In genomic region chr13:95552539-95553270, GRCh38 we compare ENCODE assay signal across 8 cellular contexts. TPM values are rescaled to one million over a fixed set of nuclear protein-coding genes. Genes with fewer than 3 reads are reported as not detected.
A peak's percentile ranks its signal among the peaks of the same experiment; 100 is the strongest.
DNase-seq lines count a peak whose midpoint lies in the region; TF ChIP-seq lines count a peak whose summit lies in the region.

Gene CLDN10 (plus strand): TSS chr13:95552720. CDS start chr13:95552754, 34 bp downstream.

- DNase-seq in GM10248 (ENCODE audit: extremely low spot score) (peak; percentile 29), erythroblast (lab: John Stamatoyannopoulos, UW) (peak; percentile 25), KBM-7 (no peak), HuH-7.5 (ENCODE audit: low spot score) (no peak), NCI-H1694 (lab: John Stamatoyannopoulos, UW) (no peak), pons (ENCODE audit: low spot score) (no peak)

- H3K27ac ChIP-seq in HUES64 (ENCODE audit: low read depth, low read length) (no peak within 1 kb of the TSS), neutrophil (no peak within 1 kb of the TSS)

- no peak for TF ChIP-seq CTCF in GM10248 (IDR thresholded peaks at IDR 0.05; ENCODE audit: control extremely low read depth, extremely low read depth, low read depth, missing control alignments)
- TF ChIP-seq CTCF in neutrophil (IDR thresholded peaks at IDR 0.05), result no peak

- CTCF ChIA-PET in GM10248 (lab: Yijun Ruan, JAX), result no interaction called here

- in situ Hi-C loops in KBM-7 (cut with MboI; ENCODE audit: low pct_unique_long_range_greater_than_20kb, low sequenced_read_pairs), result no loop called here

- H3K4me1 ChIP-seq in HUES64 (ENCODE audit: insufficient read depth, low read length), result peaks cover 10% of the 10 kb centered on the region
- peaks cover 20 to 27% of the 10 kb centered on the region in 2 experiments for H3K4me1 ChIP-seq in neutrophil (ENCODE audit: control insufficient read depth in 1 of 2, insufficient read depth in 1 of 2, low read depth in 1 of 2, low read length in 1 of 2)

- peaks cover 36% of the 10 kb centered on the region for H3K27me3 ChIP-seq in HUES64 (ENCODE audit: insufficient read depth, low read length)
- H3K27me3 ChIP-seq in neutrophil, result peaks cover 39% of the 10 kb centered on the region

- H3K36me3 ChIP-seq in HUES64 (ENCODE audit: insufficient read depth, low read length) (no peaks in the 10 kb centered on the region), neutrophil (no peaks in the 10 kb centered on the region)

- H3K9me3 ChIP-seq in HUES64 (ENCODE audit: insufficient read depth, low read depth, low read length) (no peaks in the 10 kb centered on the region), neutrophil (no peaks in the 10 kb centered on the region)

- 1% methylated on average over 65 of the region's 65 CpGs for WGBS in HUES64

- H3K9ac ChIP-seq in HUES64 (ENCODE audit: low read depth, low read length), result peak within 1 kb of the TSS; percentile 57

- POLR2A ChIA-PET in GM10248 (lab: Yijun Ruan, JAX), result no interaction called here

- peak within 1 kb of the TSS; percentile 88 for H3K4me3 ChIP-seq in HUES64 (ENCODE audit: low read length)
- H3K4me3 ChIP-seq in neutrophil (ENCODE audit: low read depth in 1 of 2, low read length in 1 of 2), result peak within 1 kb of the TSS; percentile 38 to 52

- no peak for TF ChIP-seq POLR2A in erythroblast (IDR thresholded peaks at IDR 0.05; ENCODE audit: low read length)

RNA-seq across cellular contexts. Expression of gene CLDN10, which starts in this region (rescaled TPM):
- polyA plus RNA-seq in HUES64 (2013, experiment 1 of 2), result 16.5 TPM
- 15.8 TPM for polyA plus RNA-seq in HUES64 (2013, experiment 2 of 2)

Comparison
In these comparisons a context has a peak if more than half of its experiments do, and no peak if none do; other contexts are left out.
1. DNase-seq: peak in GM10248 (single experiment) and erythroblast (2 of 2); none in KBM-7 (single experiment), HuH-7.5 (single experiment), NCI-H1694 (single experiment) and pons (single experiment).